ENCODE assay signal across 1 cellular context in genomic region chr19:17404621-17405249, GRCh38.
TF ChIP-seq lines count a peak whose summit lies in the region.

No MANE protein-coding gene starts in this region.

TF ChIP-seq in SK-N-SH, 30 proteins besides CTCF, POLR2A, EP300 and RAD21 (continued from another document):
- TF ChIP-seq, protein P1, sequence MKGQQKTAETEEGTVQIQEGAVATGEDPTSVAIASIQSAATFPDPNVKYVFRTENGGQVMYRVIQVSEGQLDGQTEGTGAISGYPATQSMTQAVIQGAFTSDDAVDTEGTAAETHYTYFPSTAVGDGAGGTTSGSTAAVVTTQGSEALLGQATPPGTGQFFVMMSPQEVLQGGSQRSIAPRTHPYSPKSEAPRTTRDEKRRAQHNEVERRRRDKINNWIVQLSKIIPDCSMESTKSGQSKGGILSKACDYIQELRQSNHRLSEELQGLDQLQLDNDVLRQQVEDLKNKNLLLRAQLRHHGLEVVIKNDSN (IDR thresholded peaks at IDR 0.05; ENCODE audit: borderline replicate concordance, low read depth), result no peak
- TF ChIP-seq USF2 (IDR thresholded peaks at IDR 0.05; ENCODE audit: borderline replicate concordance, low read depth, low read length) (no peak), POLR2AphosphoS5 (IDR thresholded peaks at IDR 0.05; ENCODE audit: low read depth, low read length) (no peak), JUND (IDR thresholded peaks at IDR 0.05) (no peak), FOXJ3 (CRISPR knock-in tag; IDR thresholded peaks at IDR 0.05) (no peak)
- TF ChIP-seq, protein P2, sequence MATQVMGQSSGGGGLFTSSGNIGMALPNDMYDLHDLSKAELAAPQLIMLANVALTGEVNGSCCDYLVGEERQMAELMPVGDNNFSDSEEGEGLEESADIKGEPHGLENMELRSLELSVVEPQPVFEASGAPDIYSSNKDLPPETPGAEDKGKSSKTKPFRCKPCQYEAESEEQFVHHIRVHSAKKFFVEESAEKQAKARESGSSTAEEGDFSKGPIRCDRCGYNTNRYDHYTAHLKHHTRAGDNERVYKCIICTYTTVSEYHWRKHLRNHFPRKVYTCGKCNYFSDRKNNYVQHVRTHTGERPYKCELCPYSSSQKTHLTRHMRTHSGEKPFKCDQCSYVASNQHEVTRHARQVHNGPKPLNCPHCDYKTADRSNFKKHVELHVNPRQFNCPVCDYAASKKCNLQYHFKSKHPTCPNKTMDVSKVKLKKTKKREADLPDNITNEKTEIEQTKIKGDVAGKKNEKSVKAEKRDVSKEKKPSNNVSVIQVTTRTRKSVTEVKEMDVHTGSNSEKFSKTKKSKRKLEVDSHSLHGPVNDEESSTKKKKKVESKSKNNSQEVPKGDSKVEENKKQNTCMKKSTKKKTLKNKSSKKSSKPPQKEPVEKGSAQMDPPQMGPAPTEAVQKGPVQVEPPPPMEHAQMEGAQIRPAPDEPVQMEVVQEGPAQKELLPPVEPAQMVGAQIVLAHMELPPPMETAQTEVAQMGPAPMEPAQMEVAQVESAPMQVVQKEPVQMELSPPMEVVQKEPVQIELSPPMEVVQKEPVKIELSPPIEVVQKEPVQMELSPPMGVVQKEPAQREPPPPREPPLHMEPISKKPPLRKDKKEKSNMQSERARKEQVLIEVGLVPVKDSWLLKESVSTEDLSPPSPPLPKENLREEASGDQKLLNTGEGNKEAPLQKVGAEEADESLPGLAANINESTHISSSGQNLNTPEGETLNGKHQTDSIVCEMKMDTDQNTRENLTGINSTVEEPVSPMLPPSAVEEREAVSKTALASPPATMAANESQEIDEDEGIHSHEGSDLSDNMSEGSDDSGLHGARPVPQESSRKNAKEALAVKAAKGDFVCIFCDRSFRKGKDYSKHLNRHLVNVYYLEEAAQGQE (IDR thresholded peaks at IDR 0.05; ENCODE audit: low read depth, low read length), result no peak
